Comparison of ENCODE assay signal across 12 cellular contexts in the genomic region with DNA sequence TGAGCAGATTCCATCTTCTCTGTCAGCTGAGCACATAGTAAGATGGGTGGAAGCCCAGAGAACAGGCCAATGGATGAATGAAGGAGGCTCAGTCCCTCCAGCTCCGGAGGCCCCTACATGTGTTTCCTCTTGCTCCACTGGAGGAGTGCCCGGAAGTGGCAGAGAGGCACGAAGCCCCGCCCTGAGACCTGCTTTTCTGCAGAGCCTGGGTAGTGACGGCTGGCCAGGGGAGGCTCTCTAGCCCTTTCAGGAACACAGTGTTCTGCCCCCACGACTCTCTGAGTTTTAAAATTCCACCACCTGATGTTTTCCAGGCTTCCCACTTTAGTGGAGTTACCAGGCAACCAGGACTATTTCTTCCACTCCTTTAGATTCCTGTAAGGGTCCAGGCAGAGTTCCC.
DNase-seq lines count a peak whose midpoint lies in the region; ATAC-seq and TF ChIP-seq lines count a peak whose summit lies in the region.
"Had no signal": no experiment of that assay in that cellular context is flagged by ENCODE, and none has a peak within 500 bp of the region (broad histone marks: within the 10 kb centered on the region; RNA-seq: fewer than 3 reads in every experiment).

No MANE protein-coding gene starts in this region.

- no peak overlapping the region for H3K4me3 ChIP-seq in heart right ventricle
- no peak overlapping the region for H3K4me3 ChIP-seq in transverse colon

- H3K36me3 ChIP-seq in heart right ventricle: no peaks in the 10 kb centered on the region
- H3K36me3 ChIP-seq in transverse colon: no peaks in the 10 kb centered on the region

- H3K27ac ChIP-seq in heart right ventricle (no peak overlapping the region), transverse colon (peak overlapping the region in 1 of 4 donors; percentile 30), RWPE1 (no peak overlapping the region)
- H3K27ac ChIP-seq: KMS-11, parathyroid adenoma had no signal

- ATAC-seq in heart right ventricle: peak in 7 of 8 donors; percentile 42 to 96 (median 81)

- no peak for TF ChIP-seq POLR2A in transverse colon (IDR thresholded peaks at IDR 0.05)

- H3K4me1 Mint-ChIP-seq in activated naive CD4-positive, alpha-beta T cell treated with anti-CD3 and anti-CD28 coated beads, Interleukin-2, amount 10 ng/mL, durations not matched to agents 7 days and 5 days: peaks cover 5% of the 10 kb centered on the region
- H3K4me1 Mint-ChIP-seq in activated T-cell treated with anti-CD3 and anti-CD28 coated beads, Interleukin-2, amount 50 U/mL, for 24 hours (ENCODE audit: low read depth): peaks cover 7% of the 10 kb centered on the region

- H3K4me1 ChIP-seq in heart right ventricle (no peaks in the 10 kb centered on the region), transverse colon (no peaks in the 10 kb centered on the region)
- H3K4me1 ChIP-seq: parathyroid adenoma had no signal

- no peak overlapping the region for H3K27ac Mint-ChIP-seq in activated naive CD4-positive, alpha-beta T cell treated with anti-CD3 and anti-CD28 coated beads, Interleukin-2, amount 10 ng/mL, durations not matched to agents 7 days and 5 days
- no peak overlapping the region for H3K27ac Mint-ChIP-seq in activated T-cell treated with anti-CD3 and anti-CD28 coated beads, Interleukin-2, amount 50 U/mL, for 24 hours
- H3K27ac Mint-ChIP-seq: activated naive CD4-positive, alpha-beta T cell treated with anti-CD3 and anti-CD28 coated beads, Interleukin-2, amount 50 U/mL, for 72 hours; B cell had no signal

- H3K9me3 ChIP-seq in heart right ventricle (peaks cover 0 to 5% (median 0%) of the 10 kb centered on the region in 11 donors), transverse colon (no peaks in the 10 kb centered on the region)

- in situ Hi-C loops in SK-MEL-5 (cut with HindIII; ENCODE audit: low pct_unique_long_range_greater_than_20kb, low sequenced_read_pairs): no loop called here
- in situ Hi-C loops in transverse colon (cut with MboI; ENCODE audit: low pct_ligation_motif_present in 1 of 4, low pct_unique_long_range_greater_than_20kb in 1 of 4, low sequenced_read_pairs in 3 of 4): no loop called here

- no peak overlapping the region for H3K4me3 Mint-ChIP-seq in activated naive CD4-positive, alpha-beta T cell treated with anti-CD3 and anti-CD28 coated beads, Interleukin-2, amount 10 ng/mL, durations not matched to agents 7 days and 5 days
- H3K4me3 Mint-ChIP-seq in activated T-cell treated with anti-CD3 and anti-CD28 coated beads, Interleukin-2, amount 50 U/mL, for 24 hours: no peak overlapping the region
- H3K4me3 Mint-ChIP-seq: B cell had no signal

- peak; percentile 29 for DNase-seq in activated naive CD4-positive, alpha-beta T cell treated with anti-CD3 and anti-CD28 coated beads, Interleukin-2, amount 10 ng/mL, durations not matched to agents 7 days and 5 days
- no peak for DNase-seq in activated naive CD4-positive, alpha-beta T cell treated with anti-CD3 and anti-CD28 coated beads, Interleukin-2, amount 50 U/mL, for 16 hours
- DNase-seq in SK-MEL-5 (ENCODE audit: low read depth, low spot score) (peak; percentile 9), heart right ventricle (peak; percentile 19 to 44), transverse colon (peak; percentile 13), RWPE1 (ENCODE audit: low spot score) (no peak), T1000 (lab: John Stamatoyannopoulos, UW) (no peak)
- DNase-seq in activated T-cell treated with anti-CD3 and anti-CD28 coated beads, Interleukin-2, amount 50 U/mL, for 24 hours: no peak

- peaks cover 24% of the 10 kb centered on the region for H3K27me3 Mint-ChIP-seq in activated naive CD4-positive, alpha-beta T cell treated with anti-CD3 and anti-CD28 coated beads, Interleukin-2, amount 10 ng/mL, durations not matched to agents 7 days and 5 days
- peaks cover 26% of the 10 kb centered on the region for H3K27me3 Mint-ChIP-seq in activated T-cell treated with anti-CD3 and anti-CD28 coated beads, Interleukin-2, amount 50 U/mL, for 24 hours

- POLR2A ChIA-PET in RWPE1 (lab: Yijun Ruan, JAX; ENCODE audit: low non-redundant PET): no interaction called here

- no peaks in the 10 kb centered on the region for H3K9me3 Mint-ChIP-seq in activated naive CD4-positive, alpha-beta T cell treated with anti-CD3 and anti-CD28 coated beads, Interleukin-2, amount 10 ng/mL, durations not matched to agents 7 days and 5 days
- H3K9me3 Mint-ChIP-seq in activated T-cell treated with anti-CD3 and anti-CD28 coated beads, Interleukin-2, amount 50 U/mL, for 24 hours: no peaks in the 10 kb centered on the region
- H3K9me3 Mint-ChIP-seq: activated naive CD4-positive, alpha-beta T cell treated with anti-CD3 and anti-CD28 coated beads, Interleukin-2, amount 50 U/mL, for 72 hours had no signal

- no peaks in the 10 kb centered on the region for H3K36me3 Mint-ChIP-seq in activated naive CD4-positive, alpha-beta T cell treated with anti-CD3 and anti-CD28 coated beads, Interleukin-2, amount 10 ng/mL, durations not matched to agents 7 days and 5 days
- no peaks in the 10 kb centered on the region for H3K36me3 Mint-ChIP-seq in activated T-cell treated with anti-CD3 and anti-CD28 coated beads, Interleukin-2, amount 50 U/mL, for 24 hours (ENCODE audit: low read depth)
- H3K36me3 Mint-ChIP-seq: activated naive CD4-positive, alpha-beta T cell treated with anti-CD3 and anti-CD28 coated beads, Interleukin-2, amount 50 U/mL, for 72 hours had no signal

- CTCF ChIA-PET in activated naive CD4-positive, alpha-beta T cell treated with anti-CD3 and anti-CD28 coated beads, Interleukin-2, amount 10 ng/mL, durations not matched to agents 7 days and 5 days (lab: Charles Lee): no interaction called here
- CTCF ChIA-PET in RWPE1 (lab: Yijun Ruan, JAX): no interaction called here

- peak; percentile 45 for TF ChIP-seq EP300 in transverse colon (IDR thresholded peaks at IDR 0.05; ENCODE audit: low read depth)

- intact Hi-C loops in heart right ventricle (cut with DNase I): no loop called here
- intact Hi-C loops in transverse colon (cut with DNase I; ENCODE audit: low total_unique reads): no loop called here

- WGBS in heart right ventricle, 2 donors: 14 to 15% methylated on average over 6 of the region's 6 CpGs
- WGBS in transverse colon (ENCODE audit: low coverage in 1 of 2), 2 donors: 0 to 7% methylated on average over 1 to 6 of the region's 6 CpGs

- H3K27me3 ChIP-seq in heart right ventricle (peaks cover 0 to 25% (median 7%) of the 10 kb centered on the region in 7 donors), transverse colon (peaks cover 4% of the 10 kb centered on the region)

- TF ChIP-seq CTCF in heart right ventricle (IDR thresholded peaks at IDR 0.05): no peak
- TF ChIP-seq CTCF in transverse colon (IDR thresholded peaks at IDR 0.05): no peak
- no peak for TF ChIP-seq CTCF in RWPE1 (conservative IDR thresholded peaks at IDR 0.05; ENCODE audit: low read depth)

Comparison
In these comparisons a context has a peak if more than half of its experiments do, and no peak if none do; other contexts are left out.
1. DNase-seq: peak in activated naive CD4-positive, alpha-beta T cell treated with anti-CD3 and anti-CD28 coated beads, Interleukin-2, amount 10 ng/mL, durations not matched to agents 7 days and 5 days (single experiment), SK-MEL-5 (single experiment), heart right ventricle (2 of 2) and transverse colon (single experiment); none in activated naive CD4-positive, alpha-beta T cell treated with anti-CD3 and anti-CD28 coated beads, Interleukin-2, amount 50 U/mL, for 16 hours (single experiment), RWPE1 (single experiment), T1000 (single experiment) and activated T-cell treated with anti-CD3 and anti-CD28 coated beads, Interleukin-2, amount 50 U/mL, for 24 hours (single experiment).